In the genomic region with DNA sequence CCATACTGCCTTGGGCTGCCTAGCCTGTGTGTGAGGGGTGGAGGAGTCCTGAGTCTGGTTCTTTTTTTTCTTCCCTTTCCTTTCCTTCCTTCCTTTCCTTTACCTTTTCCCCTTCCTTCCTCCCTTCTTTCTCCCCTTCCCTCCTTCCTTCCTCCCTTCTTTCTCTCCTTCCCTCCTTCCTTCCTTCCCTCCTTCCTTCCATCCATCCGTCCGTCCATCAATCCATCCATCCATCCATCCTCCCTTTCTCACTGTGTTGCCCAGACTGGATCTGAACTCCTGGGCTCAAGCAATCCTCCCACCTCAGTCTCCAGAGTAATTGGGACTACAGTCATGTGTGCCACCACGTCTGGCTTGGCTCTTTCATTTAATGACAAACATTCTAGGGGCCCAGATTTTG, we compare ENCODE assay signal across 1 cellular context.
A peak's percentile ranks its signal among the peaks of the same experiment; 100 is the strongest.
TF ChIP-seq lines count a peak whose summit lies in the region.

No MANE protein-coding gene starts in this region.

TF ChIP-seq in HepG2, 621 proteins besides CTCF, POLR2A, EP300 and RAD21 (continued from another document):
- TF ChIP-seq ZNF598 (CRISPR knock-in tag; IDR thresholded peaks at IDR 0.05; ENCODE audit: borderline replicate concordance) (no peak), ATF7-NPFF (CRISPR knock-in tag; IDR thresholded peaks at IDR 0.05; ENCODE audit: low read depth) (no peak), IKZF1 (IDR thresholded peaks at IDR 0.05) (0 out of 2 replicates have a peak, but pooled peaks have one; percentile 37)
